In genomic region chr7:140217750-140218501, GRCh38 we compare ENCODE assay signal across 19 cellular contexts.
DNase-seq lines count a peak whose midpoint lies in the region; ATAC-seq lines count a peak whose summit lies in the region.
"Had no signal": no experiment of that assay in that cellular context is flagged by ENCODE, and none has a peak within 500 bp of the region (broad histone marks: within the 10 kb centered on the region; RNA-seq: fewer than 3 reads in every experiment).

No MANE protein-coding gene starts in this region.

- DNase-seq in T-helper 1 cell (no peak), retina (no peak)
- DNase-seq: Caco-2; CD4-positive, CD25-positive, alpha-beta regulatory T cell; CD8-positive, alpha-beta T cell; DMS 273 treated with DMSO at 0.1 percent for 48 hours; DMS79; EL; GDM1; GM23248; H9; HFFc6 had no signal

- H3K27ac Mint-ChIP-seq in T-helper 1 cell treated with Interleukin-12 subunit alpha and Interleukin-12 subunit beta and Interleukin-4 antibody, amounts not matched to agents 30 μg/mL and 1 μg/mL, for 36 hours: peak overlapping the region; percentile 69
- peak overlapping the region; percentile 33 for H3K27ac Mint-ChIP-seq in dendritic cell treated with granulocyte-macrophage colony-stimulating factor and Interleukin-4, amounts not matched to agents 40 ng/mL and 50 ng/mL, for 4 days
- peak overlapping the region; percentile 73 for H3K27ac Mint-ChIP-seq in stimulated activated memory B cell treated with anti-CD40 and anti-IgM and Interleukin-4, amounts not matched to agents 10 μg/mL and 1 μg/mL and 100 μg/mL, for 72 hours
- H3K27ac Mint-ChIP-seq: B cell; CD4-positive, CD25-positive, alpha-beta regulatory T cell; CD8-positive, alpha-beta T cell; H9; HFFc6 had no signal

- no peaks in the 10 kb centered on the region for H3K27me3 Mint-ChIP-seq in T-helper 1 cell treated with Interleukin-12 subunit alpha and Interleukin-12 subunit beta and Interleukin-4 antibody, amounts not matched to agents 30 μg/mL and 1 μg/mL, for 36 hours (ENCODE audit: low read depth)
- peaks cover 9% of the 10 kb centered on the region for H3K27me3 Mint-ChIP-seq in dendritic cell treated with granulocyte-macrophage colony-stimulating factor and Interleukin-4, amounts not matched to agents 40 ng/mL and 50 ng/mL, for 4 days
- no peaks in the 10 kb centered on the region for H3K27me3 Mint-ChIP-seq in stimulated activated memory B cell treated with anti-CD40 and anti-IgM and Interleukin-4, amounts not matched to agents 10 μg/mL and 1 μg/mL and 100 μg/mL, for 72 hours
- H3K27me3 Mint-ChIP-seq: B cell had no signal

- no peak overlapping the region for H3K4me3 Mint-ChIP-seq in T-helper 1 cell treated with Interleukin-12 subunit alpha and Interleukin-12 subunit beta and Interleukin-4 antibody, amounts not matched to agents 30 μg/mL and 1 μg/mL, for 36 hours
- no peak overlapping the region for H3K4me3 Mint-ChIP-seq in dendritic cell treated with granulocyte-macrophage colony-stimulating factor and Interleukin-4, amounts not matched to agents 40 ng/mL and 50 ng/mL, for 4 days
- H3K4me3 Mint-ChIP-seq in stimulated activated memory B cell treated with anti-CD40 and anti-IgM and Interleukin-4, amounts not matched to agents 10 μg/mL and 1 μg/mL and 100 μg/mL, for 72 hours: no peak overlapping the region
- H3K4me3 Mint-ChIP-seq: B cell; CD4-positive, CD25-positive, alpha-beta regulatory T cell; CD8-positive, alpha-beta T cell; H9; HFFc6 had no signal

- intact Hi-C loops in dendritic cell treated with granulocyte-macrophage colony-stimulating factor and Interleukin-4, amounts not matched to agents 40 ng/mL and 50 ng/mL, for 4 days (cut with micrococcal nuclease): no loop called here

- H3K36me3 Mint-ChIP-seq in T-helper 1 cell treated with Interleukin-12 subunit alpha and Interleukin-12 subunit beta and Interleukin-4 antibody, amounts not matched to agents 30 μg/mL and 1 μg/mL, for 36 hours (ENCODE audit: low read depth): peaks cover 17% of the 10 kb centered on the region
- H3K36me3 Mint-ChIP-seq in dendritic cell treated with granulocyte-macrophage colony-stimulating factor and Interleukin-4, amounts not matched to agents 40 ng/mL and 50 ng/mL, for 4 days (ENCODE audit: low read depth): no peaks in the 10 kb centered on the region
- H3K36me3 Mint-ChIP-seq in stimulated activated memory B cell treated with anti-CD40 and anti-IgM and Interleukin-4, amounts not matched to agents 10 μg/mL and 1 μg/mL and 100 μg/mL, for 72 hours: peaks cover 6% of the 10 kb centered on the region
- H3K36me3 Mint-ChIP-seq: CD8-positive, alpha-beta T cell had no signal

- peaks cover 12% of the 10 kb centered on the region for H3K9me3 Mint-ChIP-seq in T-helper 1 cell treated with Interleukin-12 subunit alpha and Interleukin-12 subunit beta and Interleukin-4 antibody, amounts not matched to agents 30 μg/mL and 1 μg/mL, for 36 hours
- H3K9me3 Mint-ChIP-seq in dendritic cell treated with granulocyte-macrophage colony-stimulating factor and Interleukin-4, amounts not matched to agents 40 ng/mL and 50 ng/mL, for 4 days: peaks cover 20% of the 10 kb centered on the region
- peaks cover 11% of the 10 kb centered on the region for H3K9me3 Mint-ChIP-seq in stimulated activated memory B cell treated with anti-CD40 and anti-IgM and Interleukin-4, amounts not matched to agents 10 μg/mL and 1 μg/mL and 100 μg/mL, for 72 hours

- H3K4me1 Mint-ChIP-seq in T-helper 1 cell treated with Interleukin-12 subunit alpha and Interleukin-12 subunit beta and Interleukin-4 antibody, amounts not matched to agents 30 μg/mL and 1 μg/mL, for 36 hours (ENCODE audit: low read depth): peaks cover 39% of the 10 kb centered on the region
- H3K4me1 Mint-ChIP-seq in dendritic cell treated with granulocyte-macrophage colony-stimulating factor and Interleukin-4, amounts not matched to agents 40 ng/mL and 50 ng/mL, for 4 days (ENCODE audit: low read depth): peaks cover 31% of the 10 kb centered on the region
- peaks cover 34% of the 10 kb centered on the region for H3K4me1 Mint-ChIP-seq in stimulated activated memory B cell treated with anti-CD40 and anti-IgM and Interleukin-4, amounts not matched to agents 10 μg/mL and 1 μg/mL and 100 μg/mL, for 72 hours

- ATAC-seq in stimulated activated memory B cell treated with anti-CD40 and anti-IgM and Interleukin-4, amounts not matched to agents 10 μg/mL and 1 μg/mL and 100 μg/mL, for 72 hours: no peak
- no peak for ATAC-seq in HG02885 (IDR thresholded peaks at IDR 0.05; ENCODE audit: poor library complexity, unreplicated experiment)
- ATAC-seq: CD8-positive, alpha-beta T cell; GM12878; HCT116 had no signal
